1 cellular context compared by ENCODE assay signal in the genomic region with DNA sequence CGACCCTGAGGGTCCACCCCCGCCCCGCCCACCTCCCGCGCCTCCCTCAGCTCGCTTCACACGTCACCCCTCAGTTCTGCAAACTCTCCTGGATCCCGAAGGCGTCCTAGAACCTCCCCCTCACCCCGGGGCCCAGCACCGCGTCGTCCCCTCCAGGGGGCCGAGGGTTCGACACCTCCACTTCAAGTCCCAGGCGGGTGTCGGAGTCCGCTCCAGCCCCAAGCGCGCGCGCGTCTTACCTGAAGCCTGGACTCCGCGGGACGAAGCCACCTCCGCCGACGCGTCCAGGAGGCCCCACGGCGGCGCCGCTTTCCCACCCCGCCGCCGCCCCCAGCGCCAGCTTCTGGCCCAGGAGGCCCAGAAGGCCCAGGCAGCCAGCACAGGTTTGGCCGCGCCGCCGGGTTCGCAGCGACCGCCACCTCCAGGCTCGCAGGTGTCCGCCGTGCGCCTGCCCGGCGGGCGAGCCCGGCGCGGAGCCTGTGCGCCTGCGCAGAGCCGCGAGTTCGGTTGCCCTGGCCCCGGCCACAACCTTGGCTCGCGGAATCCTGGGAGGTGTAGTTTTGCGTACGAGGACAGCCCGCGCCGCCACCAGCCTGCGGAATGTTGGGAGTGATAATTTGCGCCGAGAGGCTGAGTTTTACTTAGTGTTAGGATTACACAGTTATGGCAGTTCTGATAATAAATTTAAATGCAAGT.
TF ChIP-seq lines count a peak whose summit lies in the region.

A gene (minus strand): TSS at position 483 of the 696 bp plus-strand sequence. CDS start 24,648 bp downstream, outside the sequence.

TF ChIP-seq in IMR-90, 13 proteins besides CTCF, POLR2A, EP300 and RAD21 (continued from another document):
- TF ChIP-seq MXI1 (IDR thresholded peaks at IDR 0.05; ENCODE audit: borderline replicate concordance, low read depth, low read length): no peak
